ENCODE assay signal across 23 cellular contexts in the genomic region with DNA sequence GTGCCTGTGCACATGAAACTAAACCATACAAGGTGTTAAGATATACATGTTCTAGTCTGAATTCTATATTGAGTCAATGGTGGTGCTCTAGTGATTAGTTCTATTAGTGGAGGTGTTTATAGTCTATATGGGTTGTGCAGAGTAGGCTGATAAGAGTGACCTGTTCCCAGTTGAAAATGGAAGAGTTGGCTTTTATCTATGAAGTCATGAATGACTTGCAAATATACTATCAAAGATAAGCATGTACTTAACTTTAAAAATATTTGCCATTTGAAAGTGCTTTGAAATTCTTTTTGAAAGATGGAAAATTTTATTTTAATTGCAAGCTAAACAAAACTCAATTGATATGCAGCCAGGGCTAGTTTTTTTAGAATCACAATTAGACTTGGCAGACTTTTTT.
"Had no signal": no experiment of that assay in that cellular context is flagged by ENCODE, and none has a peak within 500 bp of the region (broad histone marks: within the 10 kb centered on the region; RNA-seq: fewer than 3 reads in every experiment).

No MANE protein-coding gene starts in this region.

- H3K4me1 ChIP-seq: left ventricle myocardium inferior, testis, thyroid gland, transverse colon, upper lobe of left lung, vagina had no signal

- H3K36me3 ChIP-seq: left ventricle myocardium inferior, ovary, thyroid gland, transverse colon, upper lobe of left lung, vagina had no signal

- H3K4me2 ChIP-seq: hepatocyte had no signal

- H3K9me3 ChIP-seq: left ventricle myocardium inferior, ovary, testis, thyroid gland, transverse colon, upper lobe of left lung, vagina had no signal

- ATAC-seq: natural killer cell; right cardiac atrium; sciatic nerve; stimulated activated naive CD8-positive, alpha-beta T cell treated with anti-CD3 and anti-CD28 coated beads, Interleukin-15, amount 100 ng/mL, for 72 hours had no signal

- H3K4me3 ChIP-seq: hepatocyte, left ventricle myocardium inferior, lung, ovary, skin epidermis, testis, thyroid gland, transverse colon, upper lobe of left lung, vagina had no signal

- H3K27ac ChIP-seq: hepatocyte, left ventricle myocardium inferior, ovary, skin epidermis, testis, thyroid gland, transverse colon, upper lobe of left lung, vagina had no signal

- H3K27me3 ChIP-seq: hepatocyte, ovary, testis, thyroid gland, transverse colon, upper lobe of left lung, vagina had no signal

- DNase-seq: islet precursor cell; left ventricle myocardium inferior; mesendoderm; naive B cell; natural killer cell; ovary; retina; right cardiac atrium; stimulated activated CD4-positive, alpha-beta T cell treated with anti-CD3 and anti-CD28 coated beads, Interleukin-12 subunit alpha, Interleukin-12 subunit beta, amount 100 ng/mL, for 4 hours; stimulated activated CD4-positive, alpha-beta T cell treated with anti-CD3 and anti-CD28 coated beads, Interleukin-15, amount 100 ng/mL, for 24 hours; stimulated activated CD4-positive, alpha-beta T cell treated with anti-CD3 and anti-CD28 coated beads, Interleukin-2, amount 100 ng/mL, for 24 hours; stimulated activated CD4-positive, alpha-beta T cell treated with anti-CD3 and anti-CD28 coated beads, Interleukin-4, amount 100 ng/mL, for 1 hour; stimulated activated naive CD4-positive, alpha-beta T cell; stimulated activated naive CD8-positive, alpha-beta T cell treated with anti-CD3 and anti-CD28 coated beads, Interleukin-15, amount 100 ng/mL, for 72 hours; testis; thyroid gland; transverse colon; upper lobe of left lung had no signal
